Comparison of ENCODE assay signal across 8 cellular contexts in the genomic region with DNA sequence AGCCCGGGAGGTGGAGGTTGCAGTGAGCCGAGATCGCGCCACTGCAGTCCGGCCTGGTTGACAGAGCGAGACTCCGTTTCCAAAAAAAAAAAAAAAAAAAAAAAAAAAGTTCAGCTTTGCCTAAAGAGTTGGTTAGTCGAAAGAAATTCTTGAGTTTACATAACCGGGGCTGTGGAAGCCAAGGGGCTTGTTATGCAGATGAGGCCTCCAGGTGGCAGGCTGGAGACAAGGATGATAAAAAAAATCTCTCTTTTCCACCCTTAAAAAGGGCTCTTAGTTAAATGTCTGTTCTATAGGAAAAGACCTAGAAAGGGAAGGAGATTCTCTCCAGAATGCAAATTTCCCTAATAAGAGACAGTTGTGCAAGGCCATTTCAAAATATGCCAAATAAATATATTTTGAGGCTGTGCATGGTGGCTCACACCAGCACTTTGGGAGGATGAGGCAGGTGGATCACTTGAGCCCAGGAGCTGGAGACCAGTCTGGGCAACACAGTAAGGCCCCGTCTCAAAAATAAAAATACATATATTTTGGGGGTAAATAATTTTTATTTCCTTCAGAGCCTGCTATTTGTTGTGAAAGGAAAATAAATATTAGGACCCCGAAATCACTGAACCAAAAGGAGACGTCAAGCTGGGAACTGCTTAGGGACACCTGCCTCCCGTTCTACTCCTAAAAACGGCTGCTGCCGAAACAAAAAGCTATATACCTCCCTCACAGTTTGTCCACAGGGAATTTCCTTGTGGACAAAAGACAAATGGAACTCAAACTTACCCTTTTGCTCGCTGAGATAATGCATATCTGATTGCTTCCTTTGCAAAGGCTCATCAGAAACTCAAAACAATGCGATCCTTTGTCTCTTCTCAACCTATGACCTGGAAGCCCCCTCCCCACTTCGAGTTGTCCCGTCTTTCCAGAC. TPM values are rescaled to one million over a fixed set of nuclear protein-coding genes. Genes with fewer than 3 reads are reported as not detected.
A peak's percentile ranks its signal among the peaks of the same experiment; 100 is the strongest.
DNase-seq lines count a peak whose midpoint lies in the region; ATAC-seq and TF ChIP-seq lines count a peak whose summit lies in the region.

No MANE protein-coding gene starts in this region.

- TF ChIP-seq CTCF in GM10248 (IDR thresholded peaks at IDR 0.05; ENCODE audit: control extremely low read depth, extremely low read depth, low read depth, missing control alignments) (peak; percentile 69), glutamatergic neuron (IDR thresholded peaks at IDR 0.05; ENCODE audit: partially characterized antibody, unreplicated experiment) (peak; percentile 51)

- H3K27me3 ChIP-seq in trophoblast cell (ENCODE audit: insufficient read depth, low read length), result no peaks in the 10 kb centered on the region

- H3K27ac Mint-ChIP-seq in glutamatergic neuron (ENCODE audit: unreplicated experiment), result no peak overlapping the region

- no peak for ATAC-seq in GM18909 (IDR thresholded peaks at IDR 0.05; ENCODE audit: poor library complexity, unreplicated experiment)
- ATAC-seq in HG02588 (IDR thresholded peaks at IDR 0.05; ENCODE audit: unreplicated experiment), result no peak

- no peak overlapping the region for H3K4ac ChIP-seq in trophoblast cell (ENCODE audit: low read depth, low read length)

- no peak overlapping the region for H3K23ac ChIP-seq in trophoblast cell (ENCODE audit: low read length)

- in situ Hi-C loops in ACHN (cut with HindIII; ENCODE audit: low pct_ligation_motif_present, low pct_unique_long_range_greater_than_20kb, low sequenced_read_pairs), result no loop called here

- H3K4me1 ChIP-seq in trophoblast cell (ENCODE audit: control insufficient read depth in 1 of 2, insufficient read depth in 2 of 2, low read length in 2 of 2), result peaks cover 12 to 21% of the 10 kb centered on the region in 2 experiments

- no peak overlapping the region for H4K91ac ChIP-seq in trophoblast cell (ENCODE audit: low read depth, low read length)

- peaks cover 19% of the 10 kb centered on the region for H3K4me1 Mint-ChIP-seq in glutamatergic neuron (ENCODE audit: low read depth, unreplicated experiment)

- no peaks in the 10 kb centered on the region for H3K79me2 ChIP-seq in trophoblast cell (ENCODE audit: control insufficient read depth, insufficient read depth, low read length, poor library complexity)

- no peak overlapping the region for H4K8ac ChIP-seq in trophoblast cell (ENCODE audit: low read depth, low read length)

- no peak overlapping the region for H2BK120ac ChIP-seq in trophoblast cell (ENCODE audit: insufficient read depth, low read length, poor library complexity)

- no peak overlapping the region for H3K14ac ChIP-seq in trophoblast cell (ENCODE audit: low read length)

- no peak overlapping the region for H3K27ac ChIP-seq in trophoblast cell (ENCODE audit: low read depth, low read length)

- no peak overlapping the region for H2AK5ac ChIP-seq in trophoblast cell (ENCODE audit: low read length)

- no peak overlapping the region for H3K18ac ChIP-seq in trophoblast cell (ENCODE audit: low read length)

- WGBS in trophoblast cell (ENCODE audit: extremely low coverage, insufficient coverage, insufficient read length), result no CpG with 5 or more reads among the region's 19 CpGs

- H4K12ac ChIP-seq in trophoblast cell (ENCODE audit: low read depth, low read length), result no peak overlapping the region

- H3K4me3 Mint-ChIP-seq in glutamatergic neuron (ENCODE audit: unreplicated experiment), result no peak overlapping the region

- peaks cover 12% of the 10 kb centered on the region for H3K27me3 Mint-ChIP-seq in glutamatergic neuron (ENCODE audit: unreplicated experiment)

- H3K4me3 ChIP-seq in trophoblast cell (ENCODE audit: low read depth, low read length), result no peak overlapping the region

- no peak overlapping the region for H2BK12ac ChIP-seq in trophoblast cell (ENCODE audit: low read length)

- no peaks in the 10 kb centered on the region for H3K9me3 ChIP-seq in trophoblast cell (ENCODE audit: insufficient read depth, low read depth, low read length)

- H2BK5ac ChIP-seq in trophoblast cell (ENCODE audit: low read depth, low read length, poor library complexity), result no peak overlapping the region

- no peaks in the 10 kb centered on the region for H3K36me3 Mint-ChIP-seq in glutamatergic neuron (ENCODE audit: unreplicated experiment)

- CTCF ChIA-PET in GM10248 (lab: Yijun Ruan, JAX), result interaction anchor here (0.7 to 3.7 kb wide), 14 partner anchors 11 to 211 kb away, joined by 3 to 33 read pairs (median 4); no protein-coding TSS in a partner anchor

- POLR2A ChIA-PET in GM10248 (lab: Yijun Ruan, JAX), result no interaction called here

- H2AFZ ChIP-seq in trophoblast cell (ENCODE audit: insufficient read depth, low read length, poor library complexity), result no peak overlapping the region

- peaks cover 6% of the 10 kb centered on the region for H3K9me3 Mint-ChIP-seq in glutamatergic neuron (ENCODE audit: unreplicated experiment)

- H3K79me1 ChIP-seq in trophoblast cell (ENCODE audit: low read length), result peaks cover 7% of the 10 kb centered on the region

- H3K4me2 ChIP-seq in trophoblast cell (ENCODE audit: low read length), result no peak overlapping the region

- H3K9ac ChIP-seq in trophoblast cell (ENCODE audit: low read length), result no peak overlapping the region

- no peaks in the 10 kb centered on the region for H3K36me3 ChIP-seq in trophoblast cell (ENCODE audit: control insufficient read depth in 1 of 2, insufficient read depth in 2 of 2, low read length in 2 of 2)

- DNase-seq in ACHN, result peak; percentile 57
- DNase-seq in GM10248 (ENCODE audit: extremely low spot score), result peak; percentile 73
- peak; percentile 4 for DNase-seq in NCI-H2171 treated with DMSO at 0.1 percent for 48 hours (lab: John Stamatoyannopoulos, UW)
- DNase-seq in activated gamma-delta T cell treated with anti-CD3 and anti-CD28 coated beads, Interleukin-2, amount 50 U/mL, for 16 hours (ENCODE audit: low read depth), result peak; percentile 44
- DNase-seq in glutamatergic neuron, result peak; percentile 51
- peak; percentile 59 to 75 for DNase-seq in trophoblast cell

RNA-seq across cellular contexts. Expression of a gene that starts 2.4 kb away (rescaled TPM):
- 2.5 TPM for total RNA-seq in glutamatergic neuron (ENCODE audit: unreplicated experiment)
- 165 and 166 TPM in 2 replicates for polyA plus RNA-seq in trophoblast cell (2013)

RNA-seq across cellular contexts. Expression of a gene that starts 5.8 kb away (rescaled TPM):
- not detected for total RNA-seq in glutamatergic neuron (ENCODE audit: unreplicated experiment)
- not detected in 2 replicates for polyA plus RNA-seq in trophoblast cell (2013)

RNA-seq across cellular contexts. Expression of a gene that starts 8.7 kb away (rescaled TPM):
- total RNA-seq in glutamatergic neuron (ENCODE audit: unreplicated experiment), result 2.6 TPM
- polyA plus RNA-seq in trophoblast cell (2013), result 84.5 and 88.4 TPM in 2 replicates

RNA-seq across cellular contexts. Expression of a gene that starts 15.5 kb away (rescaled TPM):
- total RNA-seq in glutamatergic neuron (ENCODE audit: unreplicated experiment), result 0.93 TPM
- polyA plus RNA-seq in trophoblast cell (2013), result 267 and 298 TPM in 2 replicates

RNA-seq across cellular contexts. Expression of a gene that starts 16.2 kb away (rescaled TPM):
- 14.4 TPM for total RNA-seq in glutamatergic neuron (ENCODE audit: unreplicated experiment)
- 35.5 and 36.9 TPM in 2 replicates for polyA plus RNA-seq in trophoblast cell (2013)

Comparison
In these comparisons a context has a peak if more than half of its experiments do, and no peak if none do; other contexts are left out.
1. DNase-seq: peak in every context shown above with its lines; median percentile 73 in GM10248; 67 in trophoblast cell; 57 in ACHN; 51 in glutamatergic neuron; 44 in activated gamma-delta T cell treated with anti-CD3 and anti-CD28 coated beads, Interleukin-2, amount 50 U/mL, for 16 hours; 4 in NCI-H2171 treated with DMSO at 0.1 percent for 48 hours.